In genomic region chr17:28862497-28862896, GRCh38 we compare ENCODE assay signal across 2 cellular contexts.
TF ChIP-seq lines count a peak whose summit lies in the region.

No MANE protein-coding gene starts in this region.

TF ChIP-seq in IMR-90, 13 proteins besides CTCF, POLR2A, EP300 and RAD21:
- TF ChIP-seq SMC3 (IDR thresholded peaks at IDR 0.05; ENCODE audit: low read depth, low read length) (no peak), MXI1 (IDR thresholded peaks at IDR 0.05; ENCODE audit: borderline replicate concordance, low read depth, low read length) (no peak), USF2 (IDR thresholded peaks at IDR 0.05; ENCODE audit: low read depth, low read length) (no peak), RFX5 (IDR thresholded peaks at IDR 0.05; ENCODE audit: low read depth, low read length) (no peak), MAFK (IDR thresholded peaks at IDR 0.05; ENCODE audit: low read depth, low read length) (no peak), ELK1 (IDR thresholded peaks at IDR 0.05; ENCODE audit: borderline replicate concordance, low read depth, low read length) (no peak)
TF ChIP-seq in IMR-90: peak in this region for 0.

TF ChIP-seq in K562, 482 proteins besides CTCF, POLR2A, EP300 and RAD21:
- TF ChIP-seq NR2C1 (IDR thresholded peaks at IDR 0.05), result no peak
- 0 out of 2 replicates have a peak, but pooled peaks have one; percentile 17 for TF ChIP-seq NR2C1 (tag; IDR thresholded peaks at IDR 0.05)
- TF ChIP-seq SMAD4 (CRISPR knock-in tag; conservative IDR thresholded peaks at IDR 0.05), result 0 out of 2 replicates have a peak, but pooled peaks have one; percentile 19
- TF ChIP-seq SPI1 (IDR thresholded peaks at IDR 0.05; ENCODE audit: borderline replicate concordance, low read depth, low read length), result peak; percentile 62; the same call in 1 of the 2 replicates
- TF ChIP-seq TFAP4 (CRISPR knock-in tag; IDR thresholded peaks at IDR 0.05; ENCODE audit: borderline replicate concordance), result peak; percentile 20; the same call in 1 of the 2 replicates
- TF ChIP-seq KLF1 (tag; IDR thresholded peaks at IDR 0.05), result 0 out of 2 replicates have a peak, but pooled peaks have one; percentile 52
- no peak for TF ChIP-seq ZNF124 (CRISPR knock-in tag; IDR thresholded peaks at IDR 0.05)
- peak; percentile 48; the same call in 1 of the 2 replicates for TF ChIP-seq ZFX (CRISPR knock-in tag; IDR thresholded peaks at IDR 0.05)
- TF ChIP-seq CXXC5 (CRISPR knock-in tag; IDR thresholded peaks at IDR 0.05), result 0 out of 2 replicates have a peak, but pooled peaks have one; percentile 11
- no peak for TF ChIP-seq ZNF282 (CRISPR knock-in tag; IDR thresholded peaks at IDR 0.05)
- 0 out of 2 replicates have a peak, but pooled peaks have one; percentile 15 for TF ChIP-seq ARID1B (IDR thresholded peaks at IDR 0.05)
- no peak for TF ChIP-seq MAFK (IDR thresholded peaks at IDR 0.05; ENCODE audit: low read length)
- peak; percentile 51 for TF ChIP-seq ZNF592 (IDR thresholded peaks at IDR 0.05)
- TF ChIP-seq CTBP1 (IDR thresholded peaks at IDR 0.05; ENCODE audit: borderline replicate concordance), result peak; percentile 26; the same call in 1 of the 2 replicates
- 0 out of 2 replicates have a peak, but pooled peaks have one; percentile 48 for TF ChIP-seq ZNF583 (CRISPR knock-in tag; IDR thresholded peaks at IDR 0.05)
- no peak for TF ChIP-seq EP400 (IDR thresholded peaks at IDR 0.05)
TF ChIP-seq in K562: peak in this region for 11.
